Comparison of ENCODE assay signal across 23 cellular contexts in genomic region chr7:47707596-47707995, GRCh38.
DNase-seq lines count a peak whose midpoint lies in the region; ATAC-seq and TF ChIP-seq lines count a peak whose summit lies in the region.
"Had no signal": no experiment of that assay in that cellular context is flagged by ENCODE, and none has a peak within 500 bp of the region (broad histone marks: within the 10 kb centered on the region; RNA-seq: fewer than 3 reads in every experiment).

No MANE protein-coding gene starts in this region.

- intact Hi-C loops in Panc1 (cut with micrococcal nuclease; ENCODE audit: unreplicated experiment) (no loop called here), spleen (cut with DNase I; ENCODE audit: low total_unique reads) (no loop called here)

- BruUV-seq in Panc1 (replicated peaks; lab: Mats Ljungman, UMichigan), result no TSS peak

- DNase-seq in NCI-H526 (lab: John Stamatoyannopoulos, UW) (peak; percentile 42 to 53), NCI-H526 treated with DMSO at 0.1 percent for 48 hours (lab: John Stamatoyannopoulos, UW) (no peak), Panc1 (ENCODE audit: low read depth, low spot score) (no peak), mesothelial cell of epicardium (ENCODE audit: low spot score in 2 of 2, unreplicated experiment in 2 of 2) (no peak), spleen (no peak), SKM-1 (lab: John Stamatoyannopoulos, UW; ENCODE audit: unreplicated experiment) (no peak), progenitor cell of endocrine pancreas (ENCODE audit: low spot score, unreplicated experiment) (no peak), NCI-H2227 (lab: John Stamatoyannopoulos, UW; ENCODE audit: unreplicated experiment) (no peak)
- DNase-seq: Caco-2; CD4-positive, CD25-positive, alpha-beta regulatory T cell; CD8-positive, alpha-beta T cell; DMS153; DND-41; EL; GDM1; GM23248; H7; HCEC 1CT had no signal

- H3K9me3 ChIP-seq in Panc1 (ENCODE audit: control insufficient read depth, insufficient read depth, low read depth, low read length) (no peaks in the 10 kb centered on the region), spleen (no peaks in the 10 kb centered on the region)
- H3K9me3 ChIP-seq: BLaER1, Caco-2 had no signal

- no peaks in the 10 kb centered on the region for H3K9me3 Mint-ChIP-seq in mesothelial cell of epicardium
- H3K9me3 Mint-ChIP-seq in progenitor cell of endocrine pancreas (ENCODE audit: low read depth), result no peaks in the 10 kb centered on the region
- H3K9me3 Mint-ChIP-seq: CD4-positive, CD25-positive, alpha-beta regulatory T cell; CD8-positive, alpha-beta T cell had no signal

- POLR2A ChIA-PET in Panc1 (lab: Charles Lee), result no interaction called here

- CTCF ChIA-PET in Panc1 (lab: Charles Lee), result no interaction called here

- H3K27me3 Mint-ChIP-seq in mesothelial cell of epicardium (ENCODE audit: low read depth) (no peaks in the 10 kb centered on the region), progenitor cell of endocrine pancreas (peaks cover 2% of the 10 kb centered on the region)
- H3K27me3 Mint-ChIP-seq: B cell had no signal

- H3K4me3 Mint-ChIP-seq in mesothelial cell of epicardium (no peak overlapping the region), progenitor cell of endocrine pancreas (ENCODE audit: low read depth) (no peak overlapping the region)
- H3K4me3 Mint-ChIP-seq: B cell; CD4-positive, CD25-positive, alpha-beta regulatory T cell; CD8-positive, alpha-beta T cell had no signal

- H3K4me3 ChIP-seq in Panc1 (ENCODE audit: low read depth in 2 of 2, low read length in 2 of 2), result no peak overlapping the region
- no peak overlapping the region for H3K4me3 ChIP-seq in spleen
- H3K4me3 ChIP-seq: BLaER1, GM12878, GM23248 had no signal

- H3K36me3 Mint-ChIP-seq in mesothelial cell of epicardium (no peaks in the 10 kb centered on the region), progenitor cell of endocrine pancreas (ENCODE audit: insufficient read depth) (no peaks in the 10 kb centered on the region)
- H3K36me3 Mint-ChIP-seq: CD4-positive, CD25-positive, alpha-beta regulatory T cell; CD8-positive, alpha-beta T cell had no signal

- peak overlapping the region; percentile 61 for H3K27ac Mint-ChIP-seq in mesothelial cell of epicardium
- H3K27ac Mint-ChIP-seq in progenitor cell of endocrine pancreas, result no peak overlapping the region
- H3K27ac Mint-ChIP-seq: B cell; CD4-positive, CD25-positive, alpha-beta regulatory T cell; CD8-positive, alpha-beta T cell had no signal

- no peak for TF ChIP-seq CTCF in Panc1 (IDR thresholded peaks at IDR 0.05)
- no peak for TF ChIP-seq CTCF in mesothelial cell of epicardium (IDR thresholded peaks at IDR 0.05; ENCODE audit: unreplicated experiment)
- TF ChIP-seq CTCF in spleen (IDR thresholded peaks at IDR 0.05 in 8 of 11, conservative IDR thresholded peaks at IDR 0.05 in 3 of 11), result no peak
- no peak for TF ChIP-seq CTCF in progenitor cell of endocrine pancreas (IDR thresholded peaks at IDR 0.05; ENCODE audit: unreplicated experiment)

- H3K4me1 ChIP-seq in Panc1 (ENCODE audit: control insufficient read depth, insufficient read depth, low read length) (peaks cover 19% of the 10 kb centered on the region), spleen (peaks cover 0 to 9% (median 0%) of the 10 kb centered on the region in 6 donors)
- H3K4me1 ChIP-seq: Caco-2 had no signal

- WGBS in spleen, 5 donors, result 85 to 93% (median 89%) methylated on average over 6 of the region's 6 CpGs

- H3K27me3 ChIP-seq in Panc1 (ENCODE audit: control insufficient read depth, insufficient read depth, low read length) (no peaks in the 10 kb centered on the region), spleen (replicated peaks in 1 of 7) (no peaks in the 10 kb centered on the region)
- H3K27me3 ChIP-seq: BLaER1 had no signal

- in situ Hi-C loops in Panc1 (cut with HindIII; ENCODE audit: low pct_unique_long_range_greater_than_20kb, low sequenced_read_pairs), result no loop called here

- H3K36me3 ChIP-seq in Panc1 (ENCODE audit: control insufficient read depth, insufficient read depth, low read length) (no peaks in the 10 kb centered on the region), spleen (no peaks in the 10 kb centered on the region)
- H3K36me3 ChIP-seq: BLaER1 had no signal

- no peak for ATAC-seq in Panc1
- ATAC-seq: CD8-positive, alpha-beta T cell; GM12878 had no signal

- TF ChIP-seq POLR2A in spleen (IDR thresholded peaks at IDR 0.05), result no peak

- peaks cover 55% of the 10 kb centered on the region for H3K4me1 Mint-ChIP-seq in mesothelial cell of epicardium
- H3K4me1 Mint-ChIP-seq in progenitor cell of endocrine pancreas (ENCODE audit: low read depth), result no peaks in the 10 kb centered on the region
- H3K4me1 Mint-ChIP-seq: CD4-positive, CD25-positive, alpha-beta regulatory T cell had no signal

- H3K27ac ChIP-seq in Panc1 (ENCODE audit: low read length) (peak overlapping the region; percentile 81), spleen (no peak overlapping the region)
- H3K27ac ChIP-seq: 22Rv1, BLaER1, C4-2B, GM23248 had no signal

Comparison
In these comparisons a context has a peak if more than half of its experiments do, and no peak if none do; other contexts are left out.
1. DNase-seq: peak in NCI-H526 (2 of 2); none in NCI-H526 treated with DMSO at 0.1 percent for 48 hours (single experiment), Panc1 (single experiment), mesothelial cell of epicardium (0 of 2), spleen (single experiment), SKM-1 (single experiment), progenitor cell of endocrine pancreas (single experiment) and NCI-H2227 (single experiment).